Comparison of ENCODE assay signal across 7 cellular contexts in genomic region chr9:94592683-94593082, GRCh38. TPM values are rescaled to one million over a fixed set of nuclear protein-coding genes. Genes with fewer than 3 reads are reported as not detected.
"Had no signal": no experiment of that assay in that cellular context is flagged by ENCODE, and none has a peak within 500 bp of the region (broad histone marks: within the 10 kb centered on the region; RNA-seq: fewer than 3 reads in every experiment).

No MANE protein-coding gene starts in this region.

RNA-seq across cellular contexts. Expression of gene FBP2, which starts 0.9 kb away (rescaled TPM):
- total RNA-seq: GM23248, H7, HepG2, HFFc6, HT1080 had no signal
- polyA plus RNA-seq: GM23248, HepG2, IgD-negative memory B cell had no signal

RNA-seq across cellular contexts. Expression of gene PCAT7, which starts 37.8 kb away (rescaled TPM):
- total RNA-seq: GM23248, HFFc6 had no signal
- polyA plus RNA-seq: GM23248, IgD-negative memory B cell had no signal

RNA-seq across cellular contexts. Expression of gene FBP1, which starts 46.6 kb away (rescaled TPM):
- total RNA-seq: GM23248, H4, HFFc6, HT1080 had no signal
- polyA plus RNA-seq: GM23248 had no signal
